19 cellular contexts compared by ENCODE assay signal in the genomic region with DNA sequence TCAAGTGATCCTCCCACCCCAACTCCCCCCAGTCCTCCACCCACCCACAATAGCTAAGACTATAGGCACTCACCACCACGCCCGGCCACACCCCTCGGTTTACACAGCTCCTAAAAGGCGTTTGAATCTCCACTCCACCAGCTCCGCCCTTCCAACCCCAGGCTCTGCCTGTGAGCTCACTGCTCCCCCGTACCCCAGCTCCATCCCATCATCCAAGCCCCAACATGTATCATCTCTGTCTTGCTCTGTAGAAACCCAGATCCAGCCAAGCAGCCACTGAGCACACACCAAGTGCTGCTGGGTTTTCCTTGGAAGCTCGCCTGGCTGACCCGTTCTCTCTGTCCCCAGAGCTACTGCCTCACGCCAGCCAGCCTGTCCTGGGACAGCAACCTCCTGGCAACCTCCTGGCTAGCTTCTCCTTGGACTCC. TPM values are rescaled to one million over a fixed set of nuclear protein-coding genes. Genes with fewer than 3 reads are reported as not detected.
DNase-seq lines count a peak whose midpoint lies in the region; ATAC-seq and TF ChIP-seq lines count a peak whose summit lies in the region.
"Had no signal": no experiment of that assay in that cellular context is flagged by ENCODE, and none has a peak within 500 bp of the region (broad histone marks: within the 10 kb centered on the region; RNA-seq: fewer than 3 reads in every experiment).

No MANE protein-coding gene starts in this region.

- peak overlapping the region; percentile 67 for H4K8ac ChIP-seq in mesenchymal stem cell (ENCODE audit: low read length)

- peak overlapping the region in 1 of 2 experiments; percentile 55 for H3K14ac ChIP-seq in mesenchymal stem cell (ENCODE audit: low read length in 2 of 2)

- H3K9me3 ChIP-seq in endodermal cell (ENCODE audit: control insufficient read depth, low read length): peaks cover 8% of the 10 kb centered on the region
- H3K9me3 ChIP-seq in mesenchymal stem cell (ENCODE audit: control insufficient read depth, low read length): no peaks in the 10 kb centered on the region
- no peaks in the 10 kb centered on the region for H3K9me3 ChIP-seq in tibial artery
- no peaks in the 10 kb centered on the region for H3K9me3 ChIP-seq in BE2C
- H3K9me3 ChIP-seq: ovary had no signal

- no peak overlapping the region for H3K4me2 ChIP-seq in mesenchymal stem cell (ENCODE audit: low read length, poor library complexity, severe bottlenecking)

- H2AFZ ChIP-seq in mesenchymal stem cell (ENCODE audit: low read depth, low read length): no peak overlapping the region

- H2BK120ac ChIP-seq in mesenchymal stem cell (ENCODE audit: low read depth, low read length): no peak overlapping the region

- intact Hi-C loops in tibial artery (cut with DNase I; ENCODE audit: low total_unique reads): no loop called here

- no peak overlapping the region for H3K23ac ChIP-seq in mesenchymal stem cell (ENCODE audit: low read length in 2 of 2)

- H3K4ac ChIP-seq in mesenchymal stem cell (ENCODE audit: low read depth in 1 of 2, low read length in 2 of 2): peak overlapping the region; percentile 64 to 67

- peak overlapping the region; percentile 63 to 96 for H2BK12ac ChIP-seq in mesenchymal stem cell (ENCODE audit: low read length in 2 of 2)

- H3K9ac ChIP-seq in endodermal cell (ENCODE audit: extremely low read depth, low read length, poor library complexity, severe bottlenecking) (peak overlapping the region; percentile 77), mesenchymal stem cell (ENCODE audit: low read length) (no peak overlapping the region)

- WGBS in endodermal cell (ENCODE audit: insufficient coverage in 1 of 2, insufficient read length in 1 of 2), 2 experiments: 77 to 87% methylated on average over 3 to 9 of the region's 9 CpGs
- 73% methylated on average over 9 of the region's 9 CpGs for WGBS in mesenchymal stem cell

- peak overlapping the region; percentile 57 to 76 for H3K18ac ChIP-seq in mesenchymal stem cell (ENCODE audit: low read depth in 1 of 2, low read length in 2 of 2)

- H3K9me3 Mint-ChIP-seq in endodermal cell: peaks cover 29% of the 10 kb centered on the region
- no peaks in the 10 kb centered on the region for H3K9me3 Mint-ChIP-seq in activated T-helper 17 cell treated with anti-CD3 and anti-CD28 coated beads, Interleukin-2, amount 50 U/mL, for 72 hours
- H3K9me3 Mint-ChIP-seq: CD4-positive, alpha-beta memory T cell had no signal

- no peak overlapping the region for H3K4me3 Mint-ChIP-seq in endodermal cell
- no peak overlapping the region for H3K4me3 Mint-ChIP-seq in activated T-helper 17 cell treated with anti-CD3 and anti-CD28 coated beads, Interleukin-2, amount 50 U/mL, for 72 hours
- H3K4me3 Mint-ChIP-seq: CD4-positive, alpha-beta memory T cell; T-helper 17 cell had no signal

- H3K4me1 Mint-ChIP-seq in endodermal cell: peaks cover 27% of the 10 kb centered on the region
- H3K4me1 Mint-ChIP-seq in activated T-helper 17 cell treated with anti-CD3 and anti-CD28 coated beads, Interleukin-2, amount 50 U/mL, for 72 hours: peaks cover 7% of the 10 kb centered on the region

- peak overlapping the region; percentile 95 for H3K27ac Mint-ChIP-seq in endodermal cell
- no peak overlapping the region for H3K27ac Mint-ChIP-seq in activated T-helper 17 cell treated with anti-CD3 and anti-CD28 coated beads, Interleukin-2, amount 50 U/mL, for 72 hours

- TF ChIP-seq CTCF in endodermal cell (conservative IDR thresholded peaks at IDR 0.05) (no peak), tibial artery (IDR thresholded peaks at IDR 0.05) (no peak), BE2C (IDR thresholded peaks at IDR 0.05; ENCODE audit: low read depth, low read length) (no peak)

- H3K27ac ChIP-seq in endodermal cell (ENCODE audit: low read depth, low read length) (no peak overlapping the region), mesenchymal stem cell (ENCODE audit: low read length, poor library complexity, severe bottlenecking) (no peak overlapping the region), tibial artery (peak overlapping the region in 1 of 2 donors; percentile 28)
- H3K27ac ChIP-seq: ovary had no signal

- H3K4me3 ChIP-seq in endodermal cell (ENCODE audit: low read length): peak overlapping the region; percentile 39
- no peak overlapping the region for H3K4me3 ChIP-seq in mesenchymal stem cell (ENCODE audit: insufficient read depth in 1 of 2, low read depth in 1 of 2, low read length in 2 of 2)
- no peak overlapping the region for H3K4me3 ChIP-seq in tibial artery
- no peak overlapping the region for H3K4me3 ChIP-seq in BE2C (ENCODE audit: low read depth, low read length)
- H3K4me3 ChIP-seq: GM12878, ovary had no signal

- no peaks in the 10 kb centered on the region for H3K27me3 Mint-ChIP-seq in endodermal cell (ENCODE audit: insufficient read depth)
- peaks cover 24% of the 10 kb centered on the region for H3K27me3 Mint-ChIP-seq in activated T-helper 17 cell treated with anti-CD3 and anti-CD28 coated beads, Interleukin-2, amount 50 U/mL, for 72 hours

- peak overlapping the region; percentile 99 for H2AK5ac ChIP-seq in mesenchymal stem cell (ENCODE audit: low read length, severe bottlenecking)

- H3K4me1 ChIP-seq in endodermal cell (ENCODE audit: control insufficient read depth, insufficient read depth, low read length) (peaks cover 13% of the 10 kb centered on the region), mesenchymal stem cell (ENCODE audit: control insufficient read depth, insufficient read depth, low read depth, low read length) (peaks cover 8% of the 10 kb centered on the region), tibial artery (peaks cover 0 to 24% (median 16%) of the 10 kb centered on the region in 4 donors), BE2C (peaks cover 4% of the 10 kb centered on the region; the same call in 1 of the 2 replicates)

- peak overlapping the region; percentile 84 for H4K91ac ChIP-seq in mesenchymal stem cell (ENCODE audit: low read length)

- no peaks in the 10 kb centered on the region for H3K36me3 ChIP-seq in endodermal cell (ENCODE audit: control insufficient read depth, insufficient read depth, low read length)
- H3K36me3 ChIP-seq in mesenchymal stem cell (ENCODE audit: control insufficient read depth in 1 of 2, insufficient read depth in 2 of 2, low read depth in 1 of 2, low read length in 2 of 2): peaks cover 0 to 3% of the 10 kb centered on the region in 2 experiments
- no peaks in the 10 kb centered on the region for H3K36me3 ChIP-seq in tibial artery
- no peaks in the 10 kb centered on the region for H3K36me3 ChIP-seq in BE2C
- H3K36me3 ChIP-seq: ovary had no signal

- ATAC-seq in activated T-helper 17 cell treated with anti-CD3 and anti-CD28 coated beads, Interleukin-2, amount 50 U/mL, for 72 hours (replicated peaks): no peak
- ATAC-seq: GM12878, T-helper 17 cell had no signal

- peak; percentile 12 for DNase-seq in NCI-H748 (lab: John Stamatoyannopoulos, UW; ENCODE audit: unreplicated experiment)
- no peak for DNase-seq in NCI-H748 treated with DMSO at 0.1 percent for 48 hours (lab: John Stamatoyannopoulos, UW)
- no peak for DNase-seq in endodermal cell
- DNase-seq in mesenchymal stem cell: no peak
- peak; percentile 39 to 85 for DNase-seq in tibial artery
- DNase-seq in retina: no peak
- no peak for DNase-seq in BE2C
- DNase-seq: 8988T; activated naive CD4-positive, alpha-beta T cell treated with anti-CD3 and anti-CD28 coated beads, Interleukin-2, amount 50 U/mL, for 16 hours; CD4-positive, alpha-beta memory T cell; effector memory CD4-positive, alpha-beta T cell; foreskin melanocyte; ovary; RPMI8226; T-helper 17 cell had no signal

- H3K79me1 ChIP-seq in mesenchymal stem cell (replicated peaks; ENCODE audit: low read length, poor library complexity, severe bottlenecking): no peaks in the 10 kb centered on the region

- no peak overlapping the region for H2BK5ac ChIP-seq in mesenchymal stem cell (ENCODE audit: low read depth, low read length, poor library complexity, severe bottlenecking)

- peak overlapping the region; percentile 54 for H2BK15ac ChIP-seq in mesenchymal stem cell (ENCODE audit: low read depth, poor library complexity, severe bottlenecking)

- peaks cover 3% of the 10 kb centered on the region for H3K36me3 Mint-ChIP-seq in endodermal cell (ENCODE audit: low read depth)
- H3K36me3 Mint-ChIP-seq in activated T-helper 17 cell treated with anti-CD3 and anti-CD28 coated beads, Interleukin-2, amount 50 U/mL, for 72 hours (ENCODE audit: low read depth): no peaks in the 10 kb centered on the region
- H3K36me3 Mint-ChIP-seq: CD4-positive, alpha-beta memory T cell had no signal

- no peaks in the 10 kb centered on the region for H3K27me3 ChIP-seq in endodermal cell (ENCODE audit: control insufficient read depth, insufficient read depth, low read length, poor library complexity, severe bottlenecking)
- no peaks in the 10 kb centered on the region for H3K27me3 ChIP-seq in mesenchymal stem cell (ENCODE audit: control insufficient read depth in 1 of 2, insufficient read depth in 1 of 2, low read length in 2 of 2)
- no peaks in the 10 kb centered on the region for H3K27me3 ChIP-seq in tibial artery
- H3K27me3 ChIP-seq in BE2C: no peaks in the 10 kb centered on the region
- H3K27me3 ChIP-seq: ovary had no signal

RNA-seq across cellular contexts. Expression of a gene that starts 12.0 kb away (rescaled TPM):
- total RNA-seq in endodermal cell: 1 to 10 TPM in 1 of 2 donors, under 1 TPM in 1; 0.92 to 3.1 TPM
- not detected for polyA plus RNA-seq in endodermal cell (2013, experiment 1 of 2)
- not detected for polyA plus RNA-seq in endodermal cell (2013, experiment 2 of 2)
- 8.6 TPM for polyA plus RNA-seq in mesenchymal stem cell (2013, experiment 1 of 2)
- 7.0 TPM for polyA plus RNA-seq in mesenchymal stem cell (2013, experiment 2 of 2)
- 10 to 100 TPM; 10.1 to 10.7 TPM for total RNA-seq in activated T-helper 17 cell treated with anti-CD3 and anti-CD28 coated beads, Interleukin-2, amount 50 U/mL, for 72 hours
- polyA plus RNA-seq in BE2C (2012; ENCODE audit: insufficient read depth, insufficient read length, low read depth): 5.6 TPM

RNA-seq across cellular contexts. Expression of a gene that starts 28.6 kb away (rescaled TPM):
- not detected for total RNA-seq in endodermal cell
- 0.46 TPM for polyA plus RNA-seq in endodermal cell (2013, experiment 1 of 2)
- polyA plus RNA-seq in endodermal cell (2013, experiment 2 of 2): 0.58 TPM
- 17.9 TPM for polyA plus RNA-seq in mesenchymal stem cell (2013, experiment 1 of 2)
- polyA plus RNA-seq in mesenchymal stem cell (2013, experiment 2 of 2): 18.8 TPM
- total RNA-seq in activated T-helper 17 cell treated with anti-CD3 and anti-CD28 coated beads, Interleukin-2, amount 50 U/mL, for 72 hours: not detected
- polyA plus RNA-seq in BE2C (2012; ENCODE audit: insufficient read depth, insufficient read length, low read depth): 0.69 TPM
- total RNA-seq: CD4-positive, alpha-beta memory T cell; GM12878; mononuclear cell; T-helper 17 cell had no signal
- polyA plus RNA-seq: CD4-positive, alpha-beta memory T cell had no signal

RNA-seq across cellular contexts. Expression of a gene that starts 32.0 kb away (rescaled TPM):
- 1 to 10 TPM; 4.9 to 6.2 TPM for total RNA-seq in endodermal cell
- polyA plus RNA-seq in endodermal cell (2013, experiment 1 of 2): 24.8 TPM
- 24.1 TPM for polyA plus RNA-seq in endodermal cell (2013, experiment 2 of 2)
- 636 TPM for polyA plus RNA-seq in mesenchymal stem cell (2013, experiment 1 of 2)
- polyA plus RNA-seq in mesenchymal stem cell (2013, experiment 2 of 2): 654 TPM
- total RNA-seq in activated T-helper 17 cell treated with anti-CD3 and anti-CD28 coated beads, Interleukin-2, amount 50 U/mL, for 72 hours: 1,000 to 10,000 TPM; 1,035 to 1,445 TPM
- polyA plus RNA-seq in BE2C (2012; ENCODE audit: insufficient read depth, insufficient read length, low read depth): 109 TPM

RNA-seq across cellular contexts. Expression of a gene that starts 35.3 kb away (rescaled TPM):
- total RNA-seq in endodermal cell: 100 to 1,000 TPM; 149 to 152 TPM
- polyA plus RNA-seq in endodermal cell (2013, experiment 1 of 2): 79.3 TPM
- polyA plus RNA-seq in endodermal cell (2013, experiment 2 of 2): 84.9 TPM
- polyA plus RNA-seq in mesenchymal stem cell (2013, experiment 1 of 2): 123 TPM
- polyA plus RNA-seq in mesenchymal stem cell (2013, experiment 2 of 2): 128 TPM
- total RNA-seq in activated T-helper 17 cell treated with anti-CD3 and anti-CD28 coated beads, Interleukin-2, amount 50 U/mL, for 72 hours: not detected
- polyA plus RNA-seq in BE2C (2012; ENCODE audit: insufficient read depth, insufficient read length, low read depth): 8.3 TPM
- total RNA-seq: CD4-positive, alpha-beta memory T cell; mononuclear cell; T-helper 17 cell had no signal
- polyA plus RNA-seq: CD4-positive, alpha-beta memory T cell had no signal

RNA-seq across cellular contexts. Expression of a gene that starts 36.9 kb away (rescaled TPM):
- total RNA-seq in endodermal cell: not detected
- polyA plus RNA-seq in endodermal cell (2013, experiment 1 of 2): not detected
- polyA plus RNA-seq in endodermal cell (2013, experiment 2 of 2): not detected
- polyA plus RNA-seq in mesenchymal stem cell (2013, experiment 1 of 2): 0.08 TPM
- not detected for polyA plus RNA-seq in mesenchymal stem cell (2013, experiment 2 of 2)
- total RNA-seq in activated T-helper 17 cell treated with anti-CD3 and anti-CD28 coated beads, Interleukin-2, amount 50 U/mL, for 72 hours: 1 to 10 TPM; 3.2 to 9.6 TPM
- not detected for polyA plus RNA-seq in BE2C (2012; ENCODE audit: insufficient read depth, insufficient read length, low read depth)
- total RNA-seq: mononuclear cell, ovary, subcutaneous adipose tissue had no signal
- polyA plus RNA-seq: ovary had no signal

Comparison
In these comparisons a context has a peak if more than half of its experiments do, and no peak if none do; other contexts are left out.
1. DNase-seq: peak in NCI-H748 (single experiment) and tibial artery (2 of 2); none in NCI-H748 treated with DMSO at 0.1 percent for 48 hours (single experiment), endodermal cell (single experiment), mesenchymal stem cell (single experiment), retina (single experiment) and BE2C (single experiment).
2. RNA of a gene that starts 32.0 kb away (total RNA-seq): 1,035 to 1,445 TPM in activated T-helper 17 cell treated with anti-CD3 and anti-CD28 coated beads, Interleukin-2, amount 50 U/mL, for 72 hours; 4.9 to 6.2 TPM in endodermal cell; every median in the first group is over 100 times any median in the second.